ENCODE assay signal across 23 cellular contexts in the genomic region with DNA sequence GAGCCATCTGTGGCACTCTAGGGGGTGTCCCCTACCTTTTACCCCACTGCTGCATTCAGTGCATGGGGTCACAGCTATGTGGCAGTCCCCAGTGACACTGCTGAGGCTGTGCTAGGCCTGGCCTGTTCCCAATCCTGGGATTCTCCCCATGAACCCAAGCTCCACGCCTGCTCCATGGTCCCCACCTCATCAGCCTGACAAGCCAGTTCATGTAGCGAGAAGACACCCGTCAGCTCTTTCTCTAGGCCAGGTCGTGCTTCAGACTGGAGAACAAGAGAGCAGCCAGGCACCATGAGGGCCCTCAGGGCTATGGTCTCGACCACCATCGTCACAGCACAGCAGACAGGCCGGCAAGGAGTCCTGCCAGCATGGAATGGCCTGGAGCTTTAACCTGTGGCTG.
DNase-seq lines count a peak whose midpoint lies in the region; ATAC-seq and TF ChIP-seq lines count a peak whose summit lies in the region.
"Had no signal": no experiment of that assay in that cellular context is flagged by ENCODE, and none has a peak within 500 bp of the region (broad histone marks: within the 10 kb centered on the region; RNA-seq: fewer than 3 reads in every experiment).

No MANE protein-coding gene starts in this region.

- peaks cover 23% of the 10 kb centered on the region for H3K27me3 ChIP-seq in smooth muscle cell (ENCODE audit: low read depth)
- H3K27me3 ChIP-seq: BE2C, BLaER1 had no signal

- peak; percentile 37 for ATAC-seq in stimulated activated effector memory CD8-positive, alpha-beta T cell treated with anti-CD3 and anti-CD28 coated beads, Interleukin-12 subunit alpha, Interleukin-12 subunit beta, amount 100 ng/mL, for 72 hours
- ATAC-seq in mucosa of descending colon (no peak), HG03571 (IDR thresholded peaks at IDR 0.05; ENCODE audit: unreplicated experiment) (no peak)

- no peak overlapping the region for H3K4me2 ChIP-seq in smooth muscle cell
- H3K4me2 ChIP-seq: BLaER1 had no signal

- no peaks in the 10 kb centered on the region for H4K20me1 ChIP-seq in smooth muscle cell (ENCODE audit: low read depth)
- H4K20me1 ChIP-seq: BLaER1 had no signal

- H3K4me3 ChIP-seq in coronary artery (no peak overlapping the region), smooth muscle cell (no peak overlapping the region), mucosa of descending colon (no peak overlapping the region)
- H3K4me3 ChIP-seq: BLaER1 had no signal

- no peak overlapping the region for H3K27ac ChIP-seq in coronary artery
- H3K27ac ChIP-seq in smooth muscle cell (ENCODE audit: low read depth) = no peak overlapping the region
- H3K27ac ChIP-seq: BLaER1 had no signal

- WGBS in smooth muscle cell (ENCODE audit: low lambda C conversion rate) = 76% methylated on average over 7 of the region's 7 CpGs

- TF ChIP-seq CTCF in coronary artery (IDR thresholded peaks at IDR 0.05) (no peak), smooth muscle cell (IDR thresholded peaks at IDR 0.05; ENCODE audit: borderline replicate concordance, insufficient read depth, poor library complexity, severe bottlenecking) (no peak), mucosa of descending colon (IDR thresholded peaks at IDR 0.05) (no peak)

- no peaks in the 10 kb centered on the region for H3K4me1 Mint-ChIP-seq in stimulated activated effector memory CD8-positive, alpha-beta T cell treated with anti-CD3 and anti-CD28 coated beads, Interleukin-12 subunit alpha, Interleukin-12 subunit beta, amount 100 ng/mL, for 72 hours
- H3K4me1 Mint-ChIP-seq: CD14-positive monocyte; CD4-positive, alpha-beta memory T cell; CD4-positive, CD25-positive, alpha-beta regulatory T cell; CD8-positive, alpha-beta memory T cell had no signal

- no peak overlapping the region for H3K4me3 Mint-ChIP-seq in stimulated activated effector memory CD8-positive, alpha-beta T cell treated with anti-CD3 and anti-CD28 coated beads, Interleukin-12 subunit alpha, Interleukin-12 subunit beta, amount 100 ng/mL, for 72 hours
- H3K4me3 Mint-ChIP-seq: CD14-positive monocyte; CD4-positive, alpha-beta memory T cell; CD4-positive, CD25-positive, alpha-beta regulatory T cell; CD8-positive, alpha-beta memory T cell had no signal

- H3K9me3 ChIP-seq in smooth muscle cell (replicated peaks; ENCODE audit: low read depth) = no peaks in the 10 kb centered on the region
- peaks cover 11% of the 10 kb centered on the region for H3K9me3 ChIP-seq in mucosa of descending colon
- H3K9me3 ChIP-seq: BE2C had no signal

- intact Hi-C loops in mucosa of descending colon (cut with DNase I, micrococcal nuclease) = no loop called here

- no peaks in the 10 kb centered on the region for H3K9me3 Mint-ChIP-seq in stimulated activated effector memory CD8-positive, alpha-beta T cell treated with anti-CD3 and anti-CD28 coated beads, Interleukin-12 subunit alpha, Interleukin-12 subunit beta, amount 100 ng/mL, for 72 hours

- DNase-seq in GM03348 (ENCODE audit: low spot score) = peak; percentile 2
- peak; percentile 57 for DNase-seq in coronary artery (ENCODE audit: low spot score)
- no peak for DNase-seq in stimulated activated effector memory CD8-positive, alpha-beta T cell treated with anti-CD3 and anti-CD28 coated beads, Interleukin-12 subunit alpha, Interleukin-12 subunit beta, amount 100 ng/mL, for 72 hours (ENCODE audit: low spot score in 2 of 2)
- DNase-seq in smooth muscle cell (lab: John Stamatoyannopoulos, UW; ENCODE audit: unreplicated experiment) = no peak
- no peak for DNase-seq in mucosa of descending colon
- DNase-seq: 8988T; ACHN; BE2C; C1 segment of cervical spinal cord; CD4-positive, alpha-beta memory T cell; CD4-positive, CD25-positive, alpha-beta regulatory T cell; CD8-positive, alpha-beta memory T cell; COR-L47; DMS 273 treated with DMSO at 0.1 percent for 48 hours; DMS153; DMS53; DMS79; DND-41; EL; GDM1 had no signal

- H3K9ac ChIP-seq in smooth muscle cell (ENCODE audit: low read depth) = no peak overlapping the region
- H3K9ac ChIP-seq: BLaER1 had no signal

- H3K4me1 ChIP-seq in smooth muscle cell (ENCODE audit: low read depth) = no peaks in the 10 kb centered on the region
- no peaks in the 10 kb centered on the region for H3K4me1 ChIP-seq in mucosa of descending colon (ENCODE audit: low read depth)
- H3K4me1 ChIP-seq: BE2C had no signal

- H3K27ac Mint-ChIP-seq in stimulated activated effector memory CD8-positive, alpha-beta T cell treated with anti-CD3 and anti-CD28 coated beads, Interleukin-12 subunit alpha, Interleukin-12 subunit beta, amount 100 ng/mL, for 72 hours = no peak overlapping the region
- H3K27ac Mint-ChIP-seq: CD14-positive monocyte; CD4-positive, alpha-beta memory T cell; CD4-positive, CD25-positive, alpha-beta regulatory T cell had no signal

- no peak overlapping the region for H2AFZ ChIP-seq in smooth muscle cell (ENCODE audit: low read depth)

- H3K36me3 ChIP-seq in smooth muscle cell (ENCODE audit: low read depth) (no peaks in the 10 kb centered on the region), mucosa of descending colon (ENCODE audit: low read depth) (no peaks in the 10 kb centered on the region)
- H3K36me3 ChIP-seq: BE2C had no signal

- no peaks in the 10 kb centered on the region for H3F3A ChIP-seq in smooth muscle cell (ENCODE audit: low read depth)

- no peaks in the 10 kb centered on the region for H3K36me3 Mint-ChIP-seq in stimulated activated effector memory CD8-positive, alpha-beta T cell treated with anti-CD3 and anti-CD28 coated beads, Interleukin-12 subunit alpha, Interleukin-12 subunit beta, amount 100 ng/mL, for 72 hours
- H3K36me3 Mint-ChIP-seq: CD14-positive monocyte; CD4-positive, alpha-beta memory T cell; CD8-positive, alpha-beta memory T cell had no signal

- no peaks in the 10 kb centered on the region for H3K79me2 ChIP-seq in smooth muscle cell (ENCODE audit: low read depth)

Comparison
In these comparisons a context has a peak if more than half of its experiments do, and no peak if none do; other contexts are left out.
1. DNase-seq: peak in GM03348 (single experiment) and coronary artery (single experiment); none in stimulated activated effector memory CD8-positive, alpha-beta T cell treated with anti-CD3 and anti-CD28 coated beads, Interleukin-12 subunit alpha, Interleukin-12 subunit beta, amount 100 ng/mL, for 72 hours (0 of 2), smooth muscle cell (single experiment) and mucosa of descending colon (0 of 3).